8 cellular contexts compared by ENCODE assay signal in genomic region chr2:84894758-84895520, GRCh38. TPM values are rescaled to one million over a fixed set of nuclear protein-coding genes. Genes with fewer than 3 reads are reported as not detected.
A peak's percentile ranks its signal among the peaks of the same experiment; 100 is the strongest.
DNase-seq lines count a peak whose midpoint lies in the region; ATAC-seq lines count a peak whose summit lies in the region.

No MANE protein-coding gene starts in this region.

- H3K4me1 Mint-ChIP-seq in activated naive CD8-positive, alpha-beta T cell treated with anti-CD3 and anti-CD28 coated beads, Interleukin-2, amount 50 U/mL, for 24 hours = peaks cover 59% of the 10 kb centered on the region
- H3K4me1 Mint-ChIP-seq in natural killer cell treated with Interleukin-12 subunit alpha and Interleukin-12 subunit beta and Interleukin-15 and Interleukin-18, amount 100 ng/mL, for 72 hours (ENCODE audit: low read depth in 2 of 2) = peaks cover 46 to 58% of the 10 kb centered on the region in 2 donors

- ATAC-seq in activated naive CD8-positive, alpha-beta T cell treated with anti-CD3 and anti-CD28 coated beads, Interleukin-2, amount 50 U/mL, for 24 hours = no peak
- no peak for ATAC-seq in natural killer cell treated with Interleukin-12 subunit alpha and Interleukin-12 subunit beta and Interleukin-15 and Interleukin-18, amount 100 ng/mL, for 72 hours
- no peak for ATAC-seq in HG02973 (IDR thresholded peaks at IDR 0.05; ENCODE audit: unreplicated experiment)

- DNase-seq in GM03348 (ENCODE audit: low spot score) (peak; percentile 20), Kasumi-1 (lab: John Stamatoyannopoulos, UW) (peak; percentile 50 to 52), RPMI8226 (no peak), RKO (ENCODE audit: low spot score) (no peak)
- DNase-seq in activated naive CD8-positive, alpha-beta T cell treated with anti-CD3 and anti-CD28 coated beads, Interleukin-2, amount 50 U/mL, for 24 hours = no peak
- DNase-seq in natural killer cell treated with Interleukin-12 subunit alpha and Interleukin-12 subunit beta and Interleukin-15 and Interleukin-18, amount 100 ng/mL, for 72 hours (ENCODE audit: low spot score) = no peak
- DNase-seq in central memory CD4-positive, alpha-beta T cell = no peak

- H3K27me3 Mint-ChIP-seq in activated naive CD8-positive, alpha-beta T cell treated with anti-CD3 and anti-CD28 coated beads, Interleukin-2, amount 50 U/mL, for 24 hours = no peaks in the 10 kb centered on the region
- H3K27me3 Mint-ChIP-seq in natural killer cell treated with Interleukin-12 subunit alpha and Interleukin-12 subunit beta and Interleukin-15 and Interleukin-18, amount 100 ng/mL, for 72 hours = no peaks in the 10 kb centered on the region

- H3K9me3 Mint-ChIP-seq in activated naive CD8-positive, alpha-beta T cell treated with anti-CD3 and anti-CD28 coated beads, Interleukin-2, amount 50 U/mL, for 24 hours = no peaks in the 10 kb centered on the region
- H3K9me3 Mint-ChIP-seq in natural killer cell treated with Interleukin-12 subunit alpha and Interleukin-12 subunit beta and Interleukin-15 and Interleukin-18, amount 100 ng/mL, for 72 hours = no peaks in the 10 kb centered on the region

- peak overlapping the region; percentile 75 for H3K27ac Mint-ChIP-seq in activated naive CD8-positive, alpha-beta T cell treated with anti-CD3 and anti-CD28 coated beads, Interleukin-2, amount 50 U/mL, for 24 hours
- H3K27ac Mint-ChIP-seq in natural killer cell treated with Interleukin-12 subunit alpha and Interleukin-12 subunit beta and Interleukin-15 and Interleukin-18, amount 100 ng/mL, for 72 hours = peak overlapping the region; percentile 96 to 99

- no peaks in the 10 kb centered on the region for H3K36me3 Mint-ChIP-seq in activated naive CD8-positive, alpha-beta T cell treated with anti-CD3 and anti-CD28 coated beads, Interleukin-2, amount 50 U/mL, for 24 hours (ENCODE audit: low read depth)
- no peaks in the 10 kb centered on the region for H3K36me3 Mint-ChIP-seq in natural killer cell treated with Interleukin-12 subunit alpha and Interleukin-12 subunit beta and Interleukin-15 and Interleukin-18, amount 100 ng/mL, for 72 hours

- H3K4me3 Mint-ChIP-seq in activated naive CD8-positive, alpha-beta T cell treated with anti-CD3 and anti-CD28 coated beads, Interleukin-2, amount 50 U/mL, for 24 hours = peak overlapping the region; percentile 35
- H3K4me3 Mint-ChIP-seq in natural killer cell treated with Interleukin-12 subunit alpha and Interleukin-12 subunit beta and Interleukin-15 and Interleukin-18, amount 100 ng/mL, for 72 hours = peak overlapping the region; percentile 44

RNA-seq across cellular contexts. Expression of gene TMSB10, which starts 10.5 kb away (rescaled TPM):
- 1,000 to 10,000 TPM; 1,502 to 3,073 TPM for total RNA-seq in natural killer cell treated with Interleukin-12 subunit alpha and Interleukin-12 subunit beta and Interleukin-15 and Interleukin-18, amount 100 ng/mL, for 72 hours

RNA-seq across cellular contexts. Expression of gene TRABD2A, which starts 14.1 kb away (rescaled TPM):
- total RNA-seq in natural killer cell treated with Interleukin-12 subunit alpha and Interleukin-12 subunit beta and Interleukin-15 and Interleukin-18, amount 100 ng/mL, for 72 hours = 10 to 100 TPM in 1 of 2 donors, 1 to 10 TPM in 1; 6.6 to 18.3 TPM

Comparison
In these comparisons a context has a peak if more than half of its experiments do, and no peak if none do; other contexts are left out.
1. DNase-seq: peak in GM03348 (single experiment) and Kasumi-1 (2 of 2); none in activated naive CD8-positive, alpha-beta T cell treated with anti-CD3 and anti-CD28 coated beads, Interleukin-2, amount 50 U/mL, for 24 hours (single experiment), natural killer cell treated with Interleukin-12 subunit alpha and Interleukin-12 subunit beta and Interleukin-15 and Interleukin-18, amount 100 ng/mL, for 72 hours (single experiment), RPMI8226 (single experiment), central memory CD4-positive, alpha-beta T cell (single experiment) and RKO (single experiment).